Comparison of ENCODE assay signal across 24 cellular contexts in the genomic region with DNA sequence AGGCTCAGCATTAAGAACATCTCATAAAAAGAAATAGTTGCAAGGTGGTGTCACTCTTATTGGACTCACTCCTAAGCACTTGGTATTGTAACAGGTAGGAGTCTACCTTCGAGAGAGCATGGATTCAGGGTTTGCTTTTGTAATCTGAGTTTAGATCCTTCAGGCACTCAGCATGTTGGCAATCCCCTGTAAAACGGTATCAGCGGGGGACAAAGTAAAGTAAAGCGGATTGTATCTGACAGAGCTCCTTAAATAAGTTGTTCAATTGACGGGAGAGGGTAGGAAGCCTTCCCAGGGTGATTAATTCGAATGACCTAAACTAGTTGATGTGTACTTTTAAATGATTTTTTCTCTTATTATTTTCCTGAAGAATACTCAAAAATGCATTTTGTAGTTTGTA.
"Had no signal": no experiment of that assay in that cellular context is flagged by ENCODE, and none has a peak within 500 bp of the region (broad histone marks: within the 10 kb centered on the region; RNA-seq: fewer than 3 reads in every experiment).

No MANE protein-coding gene starts in this region.

- H3K27ac ChIP-seq: colonic mucosa, heart right ventricle, left ventricle myocardium inferior, lower lobe of right lung, parathyroid adenoma, prostate gland, right lobe of liver, spleen, stomach, thoracic aorta, transverse colon had no signal

- H3K27me3 Mint-ChIP-seq: memory B cell, naive B cell had no signal

- H3K27ac Mint-ChIP-seq: memory B cell, naive B cell, nephron had no signal

- H3K27me3 ChIP-seq: colonic mucosa, heart right ventricle, right lobe of liver, spleen, stomach, transverse colon had no signal

- H3K4me1 Mint-ChIP-seq: memory B cell, naive B cell, nephron had no signal

- H3K9me3 Mint-ChIP-seq: nephron had no signal

- H3K4me3 Mint-ChIP-seq: memory B cell, naive B cell, nephron had no signal

- H3K4me3 ChIP-seq: colonic mucosa, heart right ventricle, left ventricle myocardium inferior, lower lobe of right lung, prostate gland, right lobe of liver, spleen, stomach, thoracic aorta, transverse colon had no signal

- FAIRE-seq: frontal cortex, kidney had no signal

- H3K36me3 ChIP-seq: colonic mucosa, heart right ventricle, left ventricle myocardium inferior, lower lobe of right lung, prostate gland, right lobe of liver, spleen, stomach, thoracic aorta, transverse colon had no signal

- H3K4me1 ChIP-seq: colonic mucosa, heart right ventricle, left ventricle myocardium inferior, lower lobe of right lung, parathyroid adenoma, prostate gland, right lobe of liver, spleen, stomach, transverse colon had no signal

- H3K9me3 ChIP-seq: colonic mucosa, heart right ventricle, left ventricle myocardium inferior, lower lobe of right lung, prostate gland, right lobe of liver, stomach, thoracic aorta, transverse colon had no signal

- H3K36me3 Mint-ChIP-seq: memory B cell, naive B cell had no signal

- ATAC-seq: heart right ventricle, left cardiac atrium, lower lobe of right lung, right lobe of liver had no signal

- DNase-seq: colonic mucosa; dermis blood vessel endothelial cell; heart right ventricle; hypothalamus; kidney; left cardiac atrium; left ventricle myocardium inferior; lower lobe of right lung; midbrain; naive B cell; right lobe of liver; spleen; stimulated activated CD4-positive, alpha-beta T cell treated with anti-CD3 and anti-CD28 coated beads, Interleukin-15, amount 100 ng/mL, for 24 hours; stimulated activated CD4-positive, alpha-beta T cell treated with anti-CD3 and anti-CD28 coated beads, Interleukin-1b, Interleukin-23, amount 100 ng/mL, for 48 hours; stimulated activated naive CD4-positive, alpha-beta T cell; stomach; substantia nigra; transverse colon had no signal
